17 cellular contexts compared by ENCODE assay signal in the genomic region with DNA sequence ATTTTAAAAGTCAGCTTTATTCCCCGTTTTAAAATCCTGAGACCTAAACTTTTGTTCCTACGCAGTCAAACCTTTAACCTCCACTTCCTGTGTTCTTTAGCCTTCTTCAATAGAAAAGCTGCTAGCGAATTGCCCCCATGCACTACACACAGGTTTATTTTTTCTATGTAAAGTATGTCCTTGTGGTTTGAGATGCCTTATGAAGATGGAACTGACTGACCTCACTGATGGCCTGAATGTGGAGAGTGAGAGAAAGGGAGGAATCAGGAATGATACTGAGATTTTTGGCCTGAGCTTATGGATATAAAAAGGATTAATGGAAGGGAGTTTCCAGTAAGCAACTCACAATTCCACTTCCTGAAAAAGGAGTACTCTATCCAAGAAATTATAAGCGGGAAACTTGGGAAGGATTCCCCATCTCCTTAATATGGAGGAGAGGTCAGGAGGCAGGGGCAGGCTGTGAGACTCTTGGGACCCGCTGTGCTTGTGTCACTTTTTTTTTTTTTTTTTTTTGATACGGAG.
A peak's percentile ranks its signal among the peaks of the same experiment; 100 is the strongest.
DNase-seq lines count a peak whose midpoint lies in the region; TF ChIP-seq lines count a peak whose summit lies in the region.
"Had no signal": no experiment of that assay in that cellular context is flagged by ENCODE, and none has a peak within 500 bp of the region (broad histone marks: within the 10 kb centered on the region; RNA-seq: fewer than 3 reads in every experiment).

No MANE protein-coding gene starts in this region.

- no peak overlapping the region for H3K4me2 ChIP-seq in fibroblast of lung (ENCODE audit: extremely low read depth, insufficient read depth, low read length)
- no peak overlapping the region for H3K4me2 ChIP-seq in parathyroid adenoma (ENCODE audit: low read length)

- CTCF ChIA-PET in CD8-positive, alpha-beta memory T cell (lab: Charles Lee), result interaction anchor here (0.7 kb wide), 1 partner anchor 116 kb away, joined by 3 read pairs; no protein-coding TSS in a partner anchor

- in situ Hi-C loops in brain microvascular endothelial cell (cut with HindIII; ENCODE audit: low pct_ligation_motif_present, low sequenced_read_pairs), result no loop called here

- H3K9me3 ChIP-seq in CD8-positive, alpha-beta memory T cell (ENCODE audit: low read length), result no peaks in the 10 kb centered on the region
- H3K9me3 ChIP-seq in SJSA1 (replicated peaks) (no peaks in the 10 kb centered on the region), fibroblast of lung (ENCODE audit: control insufficient read depth, insufficient read depth, low read depth, low read length) (no peaks in the 10 kb centered on the region), parathyroid adenoma (ENCODE audit: control insufficient read depth, low read length) (no peaks in the 10 kb centered on the region)
- H3K9me3 ChIP-seq: psoas muscle had no signal

- peaks cover 43 to 46% (median 44%) of the 10 kb centered on the region in 3 donors for H3K4me1 Mint-ChIP-seq in CD8-positive, alpha-beta memory T cell
- H3K4me1 Mint-ChIP-seq: mesothelial cell of epicardium had no signal

- no peak for DNase-seq in CD8-positive, alpha-beta memory T cell
- DNase-seq in SJSA1 (ENCODE audit: low read depth in 1 of 2, low spot score in 2 of 2) (peak in 1 of 2 experiments; percentile 63), fibroblast of lung (ENCODE audit: low read depth in 2 of 2) (peak; percentile 31 to 59), brain microvascular endothelial cell (no peak), HUDEP-2 (lab: John Stamatoyannopoulos, UW; ENCODE audit: unreplicated experiment in 76 of 76) (no peak), foreskin melanocyte (no peak), ecto neural progenitor cell (ENCODE audit: low spot score) (no peak)
- DNase-seq: activated T-cell treated with anti-CD3 and anti-CD28 coated beads, Interleukin-2, amount 50 U/mL, for 4 hours; NCI-H2081; psoas muscle; stimulated activated CD4-positive, alpha-beta T cell treated with anti-CD3 and anti-CD28 coated beads, Interleukin-4, amount 100 ng/mL, for 1 hour; stimulated activated naive CD4-positive, alpha-beta T cell treated with Interleukin-2 at 50 U/mL for 16 hours had no signal

- no peaks in the 10 kb centered on the region for H3K27me3 Mint-ChIP-seq in CD8-positive, alpha-beta memory T cell

- no peaks in the 10 kb centered on the region for H3K79me2 ChIP-seq in fibroblast of lung (ENCODE audit: control insufficient read depth, insufficient read depth, low read length)
- H3K79me2 ChIP-seq in parathyroid adenoma, result no peaks in the 10 kb centered on the region

- no peaks in the 10 kb centered on the region for H3K36me3 Mint-ChIP-seq in CD8-positive, alpha-beta memory T cell
- H3K36me3 Mint-ChIP-seq: mesothelial cell of epicardium had no signal

- no peaks in the 10 kb centered on the region for H4K20me1 ChIP-seq in fibroblast of lung (ENCODE audit: control insufficient read depth, extremely low read depth, insufficient read depth, low read length)

- no peak overlapping the region for H3K4me3 ChIP-seq in CD8-positive, alpha-beta memory T cell (ENCODE audit: low read length)
- H3K4me3 ChIP-seq in SJSA1 (no peak overlapping the region), fibroblast of lung (replicated peaks in 1 of 4; ENCODE audit: control extremely low read depth in 1 of 4, insufficient read depth in 1 of 4, low read depth in 3 of 4, low read length in 4 of 4) (no peak overlapping the region), parathyroid adenoma (ENCODE audit: low read depth, low read length) (no peak overlapping the region), brain microvascular endothelial cell (ENCODE audit: low read depth, low read length) (no peak overlapping the region)
- H3K4me3 ChIP-seq: psoas muscle, SK-N-MC had no signal

- peak overlapping the region in 7 of 8 donors; percentile 9 to 88 (median 58) for H3K27ac Mint-ChIP-seq in CD8-positive, alpha-beta memory T cell
- H3K27ac Mint-ChIP-seq: mesothelial cell of epicardium had no signal

- peaks cover 0 to 1% (median 0%) of the 10 kb centered on the region in 5 donors for H3K9me3 Mint-ChIP-seq in CD8-positive, alpha-beta memory T cell

- H3K27ac ChIP-seq in CD8-positive, alpha-beta memory T cell (ENCODE audit: low read depth, low read length), result no peak overlapping the region
- peak overlapping the region; percentile 39 for H3K27ac ChIP-seq in SJSA1
- no peak overlapping the region for H3K27ac ChIP-seq in fibroblast of lung (ENCODE audit: insufficient read depth, low read length)
- H3K27ac ChIP-seq in parathyroid adenoma, result peak overlapping the region; percentile 26
- H3K27ac ChIP-seq in brain microvascular endothelial cell, result no peak overlapping the region
- H3K27ac ChIP-seq: C4-2B, epithelial cell of prostate, psoas muscle, SK-N-MC had no signal

- H2AFZ ChIP-seq in fibroblast of lung (ENCODE audit: low read length), result peak overlapping the region; percentile 55
- H2AFZ ChIP-seq in parathyroid adenoma, result no peak overlapping the region

- H3K4me1 ChIP-seq in CD8-positive, alpha-beta memory T cell (ENCODE audit: insufficient read depth, low read length), result peaks cover 20% of the 10 kb centered on the region
- H3K4me1 ChIP-seq in SJSA1 (replicated peaks) (peaks cover 15% of the 10 kb centered on the region), fibroblast of lung (ENCODE audit: control insufficient read depth, extremely low read depth, insufficient read depth, low read length) (no peaks in the 10 kb centered on the region), parathyroid adenoma (no peaks in the 10 kb centered on the region)
- H3K4me1 ChIP-seq: psoas muscle had no signal

- no peak for TF ChIP-seq CTCF in fibroblast of lung (conservative IDR thresholded peaks at IDR 0.05 in 1 of 2, IDR thresholded peaks at IDR 0.05 in 1 of 2; ENCODE audit: low read depth in 1 of 2, low read length in 2 of 2)
- TF ChIP-seq CTCF in parathyroid adenoma (IDR thresholded peaks at IDR 0.05), result no peak
- TF ChIP-seq CTCF in brain microvascular endothelial cell (IDR thresholded peaks at IDR 0.05; ENCODE audit: low read depth, low read length, missing control alignments), result no peak

- no peak overlapping the region for H3K9ac ChIP-seq in fibroblast of lung (ENCODE audit: insufficient read depth, low read length)
- H3K9ac ChIP-seq in parathyroid adenoma, result no peak overlapping the region

- no peaks in the 10 kb centered on the region for H3K36me3 ChIP-seq in CD8-positive, alpha-beta memory T cell (ENCODE audit: insufficient read depth, low read length)
- H3K36me3 ChIP-seq in SJSA1 (no peaks in the 10 kb centered on the region), fibroblast of lung (ENCODE audit: control insufficient read depth, insufficient read depth, low read length) (no peaks in the 10 kb centered on the region), parathyroid adenoma (ENCODE audit: control insufficient read depth, insufficient read depth, low read length) (no peaks in the 10 kb centered on the region), brain microvascular endothelial cell (replicated peaks) (no peaks in the 10 kb centered on the region)

- POLR2A ChIA-PET in CD8-positive, alpha-beta memory T cell (lab: Charles Lee), result interaction anchor here (1.3 kb wide), 1 partner anchor 16 kb away, joined by 3 read pairs; no protein-coding TSS in a partner anchor

- peak overlapping the region in 6 of 7 donors; percentile 14 to 72 (median 36) for H3K4me3 Mint-ChIP-seq in CD8-positive, alpha-beta memory T cell
- H3K4me3 Mint-ChIP-seq: activated T-cell treated with anti-CD3 and anti-CD28 coated beads, Interleukin-2, amount 50 U/mL, for 4 hours; mesothelial cell of epicardium had no signal

- H3K27me3 ChIP-seq in CD8-positive, alpha-beta memory T cell (ENCODE audit: insufficient read depth, low read length, poor library complexity, severe bottlenecking), result no peaks in the 10 kb centered on the region
- H3K27me3 ChIP-seq in SJSA1 (replicated peaks), result no peaks in the 10 kb centered on the region
- H3K27me3 ChIP-seq in fibroblast of lung (ENCODE audit: control insufficient read depth, insufficient read depth, low read length), result no peaks in the 10 kb centered on the region
- H3K27me3 ChIP-seq in parathyroid adenoma (ENCODE audit: control insufficient read depth, insufficient read depth, low read length), result no peaks in the 10 kb centered on the region
- no peaks in the 10 kb centered on the region for H3K27me3 ChIP-seq in brain microvascular endothelial cell (replicated peaks)

Comparison
In these comparisons a context has a peak if more than half of its experiments do, and no peak if none do; other contexts are left out.
1. DNase-seq: peak in fibroblast of lung (2 of 2); none in CD8-positive, alpha-beta memory T cell (0 of 5), brain microvascular endothelial cell (single experiment), HUDEP-2 (0 of 76), foreskin melanocyte (single experiment) and ecto neural progenitor cell (single experiment).
2. H3K27ac ChIP-seq: peak in SJSA1 (single experiment) and parathyroid adenoma (single experiment); none in CD8-positive, alpha-beta memory T cell (single experiment), fibroblast of lung (single experiment) and brain microvascular endothelial cell (single experiment).